Comparison of ENCODE assay signal across 8 cellular contexts in the genomic region with DNA sequence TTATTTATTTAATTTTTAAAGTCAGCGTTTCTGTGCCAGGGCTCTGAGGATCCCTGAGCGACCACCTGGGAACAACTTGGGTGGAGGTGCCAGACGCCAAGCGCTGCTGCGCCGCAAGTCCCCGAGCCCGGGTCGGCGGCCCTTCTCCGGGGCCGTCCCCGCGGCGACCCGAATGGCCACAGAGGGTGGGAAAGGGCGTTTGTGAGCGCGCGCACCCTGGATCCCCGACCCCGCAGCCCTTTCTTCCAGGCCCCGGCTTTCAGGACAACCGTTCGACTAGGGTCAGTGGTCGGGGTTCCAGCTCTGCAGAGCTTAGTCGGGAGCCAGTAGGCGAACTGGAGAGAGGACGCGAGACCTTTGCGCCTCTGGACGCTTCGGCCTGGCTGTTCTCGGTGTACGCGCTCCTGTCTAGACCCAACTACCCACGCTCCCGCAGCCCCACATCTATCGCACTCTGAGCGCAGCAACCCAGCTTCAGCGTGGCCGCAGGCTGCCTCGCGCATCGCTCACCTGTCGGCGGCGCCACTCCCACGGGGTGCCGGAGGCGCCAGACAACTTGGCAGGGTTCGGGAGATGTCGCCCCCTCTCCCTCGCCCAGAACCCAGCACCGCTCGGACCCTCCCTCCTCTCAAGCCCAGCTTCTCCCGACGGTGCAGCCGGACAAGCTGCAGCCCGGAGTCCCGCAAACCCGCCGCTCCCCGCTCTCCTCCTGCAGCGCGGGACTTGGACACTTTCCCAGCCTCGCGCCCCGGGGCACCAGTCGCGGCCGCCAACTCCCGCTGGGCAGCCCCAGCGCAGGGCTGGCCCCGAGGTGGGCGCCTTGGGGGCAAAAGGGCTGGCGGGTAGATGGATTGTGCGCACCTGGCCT. TPM values are rescaled to one million over a fixed set of nuclear protein-coding genes. Genes with fewer than 3 reads are reported as not detected.
DNase-seq lines count a peak whose midpoint lies in the region; ATAC-seq, FAIRE-seq and TF ChIP-seq lines count a peak whose summit lies in the region.

No MANE protein-coding gene starts in this region.

- no peak for FAIRE-seq in kidney (lab: Jason Lieb, UNC)

- peak; percentile 3 to 42 (median 11) for DNase-seq in NCI-H1417 (lab: John Stamatoyannopoulos, UW)
- no peak for DNase-seq in NCI-H1417 treated with DMSO at 0.1 percent for 48 hours (lab: John Stamatoyannopoulos, UW)
- peak; percentile 41 for DNase-seq in astrocyte of the spinal cord (ENCODE audit: low read depth, low spot score)
- peak; percentile 77 for DNase-seq in kidney
- DNase-seq in tibial nerve (ENCODE audit: low spot score in 2 of 2): no peak
- DNase-seq in mucosa of gallbladder (ENCODE audit: low spot score): no peak

- in situ Hi-C loops in astrocyte of the spinal cord (cut with HindIII; ENCODE audit: low sequenced_read_pairs): no loop called here

- H3K27me3 ChIP-seq in tibial nerve: peaks cover 3 to 33% of the 10 kb centered on the region in 2 donors

- TF ChIP-seq POLR2A in tibial nerve (IDR thresholded peaks at IDR 0.05): no peak

- H3K9me3 ChIP-seq in kidney (ENCODE audit: control insufficient read depth in 1 of 2, low read length in 2 of 2): no peaks in the 10 kb centered on the region
- no peaks in the 10 kb centered on the region for H3K9me3 ChIP-seq in tibial nerve

- no peak overlapping the region for H3K27ac ChIP-seq in kidney (ENCODE audit: low read depth in 2 of 2, low read length in 2 of 2)
- H3K27ac ChIP-seq in tibial nerve: no peak overlapping the region

- H3K4me3 ChIP-seq in astrocyte of the spinal cord (ENCODE audit: low read depth, low read length): peak overlapping the region; percentile 68
- H3K4me3 ChIP-seq in kidney (ENCODE audit: low read length in 2 of 2): peak overlapping the region; percentile 37 to 61
- H3K4me3 ChIP-seq in tibial nerve: peak overlapping the region; percentile 36 to 60 (median 53)

- H3K36me3 ChIP-seq in kidney (ENCODE audit: control insufficient read depth in 1 of 2, insufficient read depth in 2 of 2, low read length in 2 of 2) (no peaks in the 10 kb centered on the region), tibial nerve (no peaks in the 10 kb centered on the region)

- no peak for ATAC-seq in GM18868 (IDR thresholded peaks at IDR 0.05; ENCODE audit: unreplicated experiment)
- ATAC-seq in HG03108 (IDR thresholded peaks at IDR 0.05; ENCODE audit: unreplicated experiment): no peak

- WGBS in tibial nerve, 2 donors: 2 to 3% methylated on average over 47 to 55 of the region's 78 CpGs

- intact Hi-C loops in kidney (cut with DNase I): no loop called here

- H3K4me1 ChIP-seq in kidney (ENCODE audit: control insufficient read depth in 1 of 2, insufficient read depth in 1 of 2, low read depth in 1 of 2, low read length in 2 of 2) (peaks cover 0 to 13% of the 10 kb centered on the region in 2 donors), tibial nerve (peaks cover 0 to 38% (median 20%) of the 10 kb centered on the region in 4 donors)

- no peak for TF ChIP-seq EP300 in tibial nerve (IDR thresholded peaks at IDR 0.05)

- H3K9ac ChIP-seq in kidney (ENCODE audit: low read length in 2 of 2): no peak overlapping the region

- TF ChIP-seq CTCF in astrocyte of the spinal cord (IDR thresholded peaks at IDR 0.05; ENCODE audit: low read depth, low read length) (no peak), kidney (IDR thresholded peaks at IDR 0.05; ENCODE audit: borderline replicate concordance, extremely low read depth, insufficient read depth) (peak; percentile 10), tibial nerve (IDR thresholded peaks at IDR 0.05) (no peak)

RNA-seq across cellular contexts. Expression of gene LYPD1, which starts 0.8 kb away (rescaled TPM):
- 11.1 TPM for total RNA-seq in kidney
- polyA plus RNA-seq in kidney (ENCODE audit: insufficient read depth, low read depth, low replicate concordance): 4.7 TPM
- 1 to 10 TPM in 3 of 4 donors, under 1 TPM in 1; 0.22 to 7.5 (median 2.6) TPM for total RNA-seq in tibial nerve
- 14.6 TPM for total RNA-seq in mucosa of gallbladder

Comparison
In these comparisons a context has a peak if more than half of its experiments do, and no peak if none do; other contexts are left out.
1. DNase-seq: peak in NCI-H1417 (3 of 3), astrocyte of the spinal cord (single experiment) and kidney (single experiment); none in NCI-H1417 treated with DMSO at 0.1 percent for 48 hours (single experiment), tibial nerve (0 of 2) and mucosa of gallbladder (single experiment).
2. Peak in every context shown above with its lines, with median percentiles within 50 percentile points of each other: H3K4me3 ChIP-seq.